Comparison of ENCODE assay signal across 35 cellular contexts in genomic region chr1:65006806-65007205, GRCh38.
"Had no signal": no experiment of that assay in that cellular context is flagged by ENCODE, and none has a peak within 500 bp of the region (broad histone marks: within the 10 kb centered on the region; RNA-seq: fewer than 3 reads in every experiment).

No MANE protein-coding gene starts in this region.

- H3K4me3 ChIP-seq: esophagus muscularis mucosa, gastroesophageal sphincter, heart right ventricle had no signal

- H3K36me3 Mint-ChIP-seq: activated CD4-positive, alpha-beta memory T cell treated with anti-CD3 and anti-CD28 coated beads for 36 hours; activated naive CD4-positive, alpha-beta T cell treated with anti-CD3 and anti-CD28 coated beads, Interleukin-2, amount 50 U/mL, for 24 hours had no signal

- H3K36me3 ChIP-seq: brain microvascular endothelial cell, esophagus muscularis mucosa had no signal

- H3K27me3 ChIP-seq: brain microvascular endothelial cell, esophagus muscularis mucosa, gastroesophageal sphincter, heart right ventricle had no signal

- H3K4me3 Mint-ChIP-seq: activated CD4-positive, alpha-beta memory T cell treated with anti-CD3 and anti-CD28 coated beads for 36 hours; activated CD4-positive, alpha-beta T cell treated with anti-CD3 and anti-CD28 coated beads for 36 hours; activated CD4-positive, alpha-beta T cell treated with anti-CD3 and anti-CD28 coated beads, Interleukin-2, amount 10 ng/mL, durations not matched to agents 24 days and 14 days; activated CD8-positive, alpha-beta memory T cell treated with anti-CD3 and anti-CD28 coated beads, Interleukin-2, amount 10 ng/mL, durations not matched to agents 7 days and 5 days; activated CD8-positive, alpha-beta T cell treated with anti-CD3 and anti-CD28 coated beads, Interleukin-2, amount 10 ng/mL, durations not matched to agents 7 days and 5 days; activated naive CD4-positive, alpha-beta T cell treated with anti-CD3 and anti-CD28 coated beads for 36 hours; activated naive CD4-positive, alpha-beta T cell treated with anti-CD3 and anti-CD28 coated beads, Interleukin-2, amount 50 U/mL, for 24 hours; activated naive CD8-positive, alpha-beta T cell treated with anti-CD3 and anti-CD28 coated beads for 36 hours; activated naive CD8-positive, alpha-beta T cell treated with anti-CD3 and anti-CD28 coated beads, Interleukin-2, amount 50 U/mL, for 24 hours; activated T-helper 1 cell treated with anti-CD3 and anti-CD28 coated beads, Interleukin-12 subunit alpha, Interleukin-12 subunit beta, Interleukin-2, Interleukin-4 antibody, amounts not matched to agents 30 ng/mL and 10 ng/mL and 1 ng/mL, durations not matched to agents 14 hours and 24 hours and 36 hours; central memory CD8-positive, alpha-beta T cell; effector memory CD8-positive, alpha-beta T cell had no signal

- H3K9me3 ChIP-seq: esophagus muscularis mucosa, gastroesophageal sphincter, heart right ventricle had no signal

- H3K27me3 Mint-ChIP-seq: activated CD4-positive, alpha-beta memory T cell treated with anti-CD3 and anti-CD28 coated beads for 36 hours; activated CD4-positive, alpha-beta T cell treated with anti-CD3 and anti-CD28 coated beads for 36 hours; activated naive CD4-positive, alpha-beta T cell treated with anti-CD3 and anti-CD28 coated beads, Interleukin-2, amount 50 U/mL, for 24 hours; activated naive CD8-positive, alpha-beta T cell treated with anti-CD3 and anti-CD28 coated beads for 36 hours; activated naive CD8-positive, alpha-beta T cell treated with anti-CD3 and anti-CD28 coated beads, Interleukin-2, amount 50 U/mL, for 24 hours; central memory CD8-positive, alpha-beta T cell; effector memory CD8-positive, alpha-beta T cell had no signal

- H3K27ac ChIP-seq: brain microvascular endothelial cell, esophagus muscularis mucosa, gastroesophageal sphincter, heart right ventricle had no signal

- ATAC-seq: activated CD4-positive, alpha-beta T cell treated with anti-CD3 and anti-CD28 coated beads for 36 hours; activated CD8-positive, alpha-beta memory T cell treated with anti-CD3 and anti-CD28 coated beads, Interleukin-2, amount 10 ng/mL, durations not matched to agents 7 days and 5 days; activated CD8-positive, alpha-beta T cell treated with anti-CD3 and anti-CD28 coated beads, Interleukin-2, amount 10 ng/mL, durations not matched to agents 7 days and 5 days; activated naive CD8-positive, alpha-beta T cell treated with anti-CD3 and anti-CD28 coated beads, Interleukin-2, amount 50 U/mL, for 24 hours; effector memory CD8-positive, alpha-beta T cell; gastroesophageal sphincter; heart right ventricle had no signal

- FAIRE-seq: astrocyte, bronchial epithelial cell, colon had no signal

- H3K9me3 Mint-ChIP-seq: activated CD4-positive, alpha-beta memory T cell treated with anti-CD3 and anti-CD28 coated beads for 36 hours; activated naive CD4-positive, alpha-beta T cell treated with anti-CD3 and anti-CD28 coated beads for 36 hours; activated naive CD4-positive, alpha-beta T cell treated with anti-CD3 and anti-CD28 coated beads, Interleukin-2, amount 50 U/mL, for 24 hours; activated naive CD8-positive, alpha-beta T cell treated with anti-CD3 and anti-CD28 coated beads, Interleukin-2, amount 50 U/mL, for 24 hours; central memory CD8-positive, alpha-beta T cell; effector memory CD8-positive, alpha-beta T cell had no signal

- H3K27ac Mint-ChIP-seq: activated CD4-positive, alpha-beta memory T cell treated with anti-CD3 and anti-CD28 coated beads for 36 hours; activated CD4-positive, alpha-beta T cell treated with anti-CD3 and anti-CD28 coated beads for 36 hours; activated CD4-positive, alpha-beta T cell treated with anti-CD3 and anti-CD28 coated beads, Interleukin-2, amount 10 ng/mL, durations not matched to agents 24 days and 14 days; activated CD8-positive, alpha-beta memory T cell treated with anti-CD3 and anti-CD28 coated beads, Interleukin-2, amount 10 ng/mL, durations not matched to agents 7 days and 5 days; activated CD8-positive, alpha-beta T cell treated with anti-CD3 and anti-CD28 coated beads, Interleukin-2, amount 10 ng/mL, durations not matched to agents 7 days and 5 days; activated naive CD4-positive, alpha-beta T cell treated with anti-CD3 and anti-CD28 coated beads for 36 hours; activated naive CD4-positive, alpha-beta T cell treated with anti-CD3 and anti-CD28 coated beads, Interleukin-2, amount 50 U/mL, for 24 hours; activated naive CD8-positive, alpha-beta T cell treated with anti-CD3 and anti-CD28 coated beads for 36 hours; activated naive CD8-positive, alpha-beta T cell treated with anti-CD3 and anti-CD28 coated beads, Interleukin-2, amount 50 U/mL, for 24 hours; activated T-helper 1 cell treated with anti-CD3 and anti-CD28 coated beads, Interleukin-12 subunit alpha, Interleukin-12 subunit beta, Interleukin-2, Interleukin-4 antibody, amounts not matched to agents 30 ng/mL and 10 ng/mL and 1 ng/mL, durations not matched to agents 14 hours and 24 hours and 36 hours; activated T-helper 2 cell treated with anti-CD3 and anti-CD28 coated beads, Interferon-gamma antibody, Interleukin-2, Interleukin-4, amounts not matched to agents 10 μg/mL and 5 μg/mL and 100 μg/mL, durations not matched to agents 14 hours and 24 hours and 36 hours; effector memory CD8-positive, alpha-beta T cell had no signal

- DNase-seq: activated CD4-positive, alpha-beta memory T cell treated with anti-CD3 and anti-CD28 coated beads for 36 hours; activated CD4-positive, alpha-beta T cell treated with anti-CD3 and anti-CD28 coated beads for 36 hours; activated CD4-positive, alpha-beta T cell treated with anti-CD3 and anti-CD28 coated beads, Interleukin-2, amount 10 ng/mL, durations not matched to agents 24 days and 14 days; activated CD4-positive, CD25-positive, alpha-beta regulatory T cell; activated CD4-positive, CD25-positive, alpha-beta regulatory T cell treated with anti-CD3 and anti-CD28 coated beads, Interleukin-2, amount 50 U/mL, for 72 hours; activated CD8-positive, alpha-beta memory T cell treated with anti-CD3 and anti-CD28 coated beads, Interleukin-2, amount 10 ng/mL, durations not matched to agents 7 days and 5 days; activated CD8-positive, alpha-beta memory T cell treated with anti-CD3 and anti-CD28 coated beads, Interleukin-2, amount 50 U/mL, for 4 hours; activated CD8-positive, alpha-beta T cell treated with anti-CD3 and anti-CD28 coated beads, Interleukin-2, amount 10 ng/mL, durations not matched to agents 7 days and 5 days; activated effector memory CD4-positive, alpha-beta T cell treated with anti-CD3 and anti-CD28 coated beads, Interleukin-2, amount 50 U/mL, for 16 hours; activated naive CD4-positive, alpha-beta T cell treated with anti-CD3 and anti-CD28 coated beads for 36 hours; activated naive CD8-positive, alpha-beta T cell treated with anti-CD3 and anti-CD28 coated beads for 36 hours; activated naive CD8-positive, alpha-beta T cell treated with anti-CD3 and anti-CD28 coated beads, Interleukin-2, amount 50 U/mL, for 24 hours; activated T-cell treated with anti-CD3 and anti-CD28 coated beads, Interleukin-2, amount 50 U/mL, for 1 hour; activated T-cell treated with anti-CD3 and anti-CD28 coated beads, Interleukin-2, amount 50 U/mL, for 48 hours; amniotic stem cell; anterior cingulate cortex; brain microvascular endothelial cell; cortex of kidney; dermis blood vessel endothelial cell; effector CD4-positive, alpha-beta T cell; effector memory CD8-positive, alpha-beta T cell; erythroblast; foreskin melanocyte; heart right ventricle; T-helper 1 cell; T-helper 2 cell had no signal
